ENCODE assay signal across 9 cellular contexts in the genomic region with DNA sequence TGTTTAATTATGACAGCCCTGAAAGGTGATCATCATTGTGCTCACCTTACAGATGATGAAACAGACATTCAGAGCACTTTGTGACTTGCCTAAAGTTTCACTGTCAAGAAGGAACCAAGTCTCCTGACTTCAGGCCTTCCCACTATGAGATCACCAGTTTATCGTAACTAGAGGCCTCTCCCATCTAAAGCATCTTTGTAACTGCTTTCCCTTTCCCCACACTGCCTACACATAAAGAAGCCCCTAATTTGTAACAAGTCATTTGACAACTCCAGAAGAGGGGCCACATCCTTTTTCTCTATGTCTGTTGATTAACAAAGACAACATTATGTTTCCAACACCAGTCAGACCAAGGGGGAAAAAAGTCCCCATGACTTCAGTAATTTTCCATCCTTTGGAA. TPM values are rescaled to one million over a fixed set of nuclear protein-coding genes. Genes with fewer than 3 reads are reported as not detected.
DNase-seq lines count a peak whose midpoint lies in the region; ATAC-seq, FAIRE-seq and TF ChIP-seq lines count a peak whose summit lies in the region.
"Had no signal": no experiment of that assay in that cellular context is flagged by ENCODE, and none has a peak within 500 bp of the region (broad histone marks: within the 10 kb centered on the region; RNA-seq: fewer than 3 reads in every experiment).

No MANE protein-coding gene starts in this region.

- H3K36me3 Mint-ChIP-seq in activated CD8-positive, alpha-beta memory T cell treated with anti-CD3 and anti-CD28 coated beads, Interleukin-2, amount 10 ng/mL, durations not matched to agents 7 days and 5 days = peaks cover 18% of the 10 kb centered on the region
- H3K36me3 Mint-ChIP-seq in stimulated activated naive B cell treated with anti-CD40 and anti-IgM and Interleukin-4, amounts not matched to agents 10 μg/mL and 1 μg/mL and 100 μg/mL, for 72 hours = peaks cover 18 to 39% of the 10 kb centered on the region in 2 donors
- no peaks in the 10 kb centered on the region for H3K36me3 Mint-ChIP-seq in osteocyte (ENCODE audit: unreplicated experiment)

- peak; percentile 52 for ATAC-seq in activated CD8-positive, alpha-beta memory T cell treated with anti-CD3 and anti-CD28 coated beads, Interleukin-2, amount 10 ng/mL, durations not matched to agents 7 days and 5 days
- ATAC-seq in HG03442 (IDR thresholded peaks at IDR 0.05; ENCODE audit: unreplicated experiment) = peak; percentile 32
- peak; percentile 71 to 74 for ATAC-seq in stimulated activated naive B cell treated with anti-CD40 and anti-IgM and Interleukin-4, amounts not matched to agents 10 μg/mL and 1 μg/mL and 100 μg/mL, for 72 hours (replicated peaks)
- no peak for ATAC-seq in omental fat pad (ENCODE audit: low FRiP score)

- H3K27ac Mint-ChIP-seq in activated CD8-positive, alpha-beta memory T cell treated with anti-CD3 and anti-CD28 coated beads, Interleukin-2, amount 10 ng/mL, durations not matched to agents 7 days and 5 days = peak overlapping the region; percentile 86
- peak overlapping the region; percentile 98 for H3K27ac Mint-ChIP-seq in stimulated activated naive B cell treated with anti-CD40 and anti-IgM and Interleukin-4, amounts not matched to agents 10 μg/mL and 1 μg/mL and 100 μg/mL, for 72 hours
- H3K27ac Mint-ChIP-seq in osteocyte (ENCODE audit: unreplicated experiment) = no peak overlapping the region

- H3K36me3 ChIP-seq in bronchial epithelial cell (ENCODE audit: control insufficient read depth, insufficient read depth, low read length) = no peaks in the 10 kb centered on the region

- no peak for FAIRE-seq in bronchial epithelial cell (lab: Jason Lieb, UNC)

- peaks cover 66% of the 10 kb centered on the region for H3K4me1 Mint-ChIP-seq in activated CD8-positive, alpha-beta memory T cell treated with anti-CD3 and anti-CD28 coated beads, Interleukin-2, amount 10 ng/mL, durations not matched to agents 7 days and 5 days
- H3K4me1 Mint-ChIP-seq in stimulated activated naive B cell treated with anti-CD40 and anti-IgM and Interleukin-4, amounts not matched to agents 10 μg/mL and 1 μg/mL and 100 μg/mL, for 72 hours = peaks cover 39 to 72% of the 10 kb centered on the region in 2 donors
- peaks cover 7% of the 10 kb centered on the region for H3K4me1 Mint-ChIP-seq in osteocyte (ENCODE audit: unreplicated experiment)

- H3K27me3 ChIP-seq in bronchial epithelial cell (ENCODE audit: control insufficient read depth, insufficient read depth, low read length) = no peaks in the 10 kb centered on the region

- DNase-seq in activated CD8-positive, alpha-beta memory T cell treated with anti-CD3 and anti-CD28 coated beads, Interleukin-2, amount 10 ng/mL, durations not matched to agents 7 days and 5 days = peak; percentile 51
- DNase-seq in activated CD8-positive, alpha-beta memory T cell treated with anti-CD3 and anti-CD28 coated beads, Interleukin-2, amount 50 U/mL, for 4 hours = no peak
- DNase-seq in bronchial epithelial cell (ENCODE audit: low read depth) (peak; percentile 17), SW480 (ENCODE audit: low spot score) (no peak), omental fat pad (ENCODE audit: low spot score) (no peak), osteocyte (ENCODE audit: extremely low spot score, unreplicated experiment) (no peak)
- peak; percentile 40 for DNase-seq in stimulated activated naive B cell treated with anti-CD40 and anti-IgM and Interleukin-4, amounts not matched to agents 10 μg/mL and 1 μg/mL and 100 μg/mL, for 72 hours
- DNase-seq: effector CD4-positive, alpha-beta T cell had no signal

- TF ChIP-seq CTCF in bronchial epithelial cell (IDR thresholded peaks at IDR 0.05; ENCODE audit: insufficient read depth, low read length, severe bottlenecking) (no peak), omental fat pad (IDR thresholded peaks at IDR 0.05) (no peak), osteocyte (IDR thresholded peaks at IDR 0.05) (no peak)

- CTCF ChIA-PET in activated CD8-positive, alpha-beta memory T cell treated with anti-CD3 and anti-CD28 coated beads, Interleukin-2, amount 10 ng/mL, durations not matched to agents 7 days and 5 days (lab: Charles Lee) = no interaction called here

- no peak overlapping the region for H3K4me3 ChIP-seq in bronchial epithelial cell (ENCODE audit: low read depth, low read length)

- no peaks in the 10 kb centered on the region for H3K27me3 Mint-ChIP-seq in activated CD8-positive, alpha-beta memory T cell treated with anti-CD3 and anti-CD28 coated beads, Interleukin-2, amount 10 ng/mL, durations not matched to agents 7 days and 5 days
- H3K27me3 Mint-ChIP-seq in stimulated activated naive B cell treated with anti-CD40 and anti-IgM and Interleukin-4, amounts not matched to agents 10 μg/mL and 1 μg/mL and 100 μg/mL, for 72 hours = no peaks in the 10 kb centered on the region
- H3K27me3 Mint-ChIP-seq in osteocyte (ENCODE audit: unreplicated experiment) = peaks cover 2% of the 10 kb centered on the region

- peak overlapping the region; percentile 90 for H3K4me3 Mint-ChIP-seq in activated CD8-positive, alpha-beta memory T cell treated with anti-CD3 and anti-CD28 coated beads, Interleukin-2, amount 10 ng/mL, durations not matched to agents 7 days and 5 days
- peak overlapping the region; percentile 94 to 100 for H3K4me3 Mint-ChIP-seq in stimulated activated naive B cell treated with anti-CD40 and anti-IgM and Interleukin-4, amounts not matched to agents 10 μg/mL and 1 μg/mL and 100 μg/mL, for 72 hours
- no peak overlapping the region for H3K4me3 Mint-ChIP-seq in osteocyte (ENCODE audit: unreplicated experiment)

- H3K9me3 Mint-ChIP-seq in activated CD8-positive, alpha-beta memory T cell treated with anti-CD3 and anti-CD28 coated beads, Interleukin-2, amount 10 ng/mL, durations not matched to agents 7 days and 5 days (ENCODE audit: low read depth) = no peaks in the 10 kb centered on the region
- no peaks in the 10 kb centered on the region for H3K9me3 Mint-ChIP-seq in stimulated activated naive B cell treated with anti-CD40 and anti-IgM and Interleukin-4, amounts not matched to agents 10 μg/mL and 1 μg/mL and 100 μg/mL, for 72 hours
- H3K9me3 Mint-ChIP-seq in osteocyte (ENCODE audit: unreplicated experiment) = no peaks in the 10 kb centered on the region

RNA-seq across cellular contexts. Expression of gene KLHL6, which starts 1.1 kb away (rescaled TPM):
- 10 to 100 TPM; 30.9 to 31.5 TPM for total RNA-seq in activated CD8-positive, alpha-beta memory T cell treated with anti-CD3 and anti-CD28 coated beads, Interleukin-2, amount 10 ng/mL, durations not matched to agents 7 days and 5 days
- total RNA-seq in bronchial epithelial cell (under 0.01 TPM in 2 replicates), omental fat pad (10 to 100 TPM in 1 of 4 donors, 1 to 10 TPM in 3; 3.0 to 21.5 (median 6.5) TPM), osteocyte (not detected in 2 replicates)

Comparison
In these comparisons a context has a peak if more than half of its experiments do, and no peak if none do; other contexts are left out.
1. DNase-seq: peak in activated CD8-positive, alpha-beta memory T cell treated with anti-CD3 and anti-CD28 coated beads, Interleukin-2, amount 10 ng/mL, durations not matched to agents 7 days and 5 days (single experiment), bronchial epithelial cell (single experiment) and stimulated activated naive B cell treated with anti-CD40 and anti-IgM and Interleukin-4, amounts not matched to agents 10 μg/mL and 1 μg/mL and 100 μg/mL, for 72 hours (single experiment); none in activated CD8-positive, alpha-beta memory T cell treated with anti-CD3 and anti-CD28 coated beads, Interleukin-2, amount 50 U/mL, for 4 hours (single experiment), SW480 (single experiment), omental fat pad (single experiment) and osteocyte (single experiment).